Comparison of ENCODE assay signal across 8 cellular contexts in genomic region chr10:89392974-89393373, GRCh38. TPM values are rescaled to one million over a fixed set of nuclear protein-coding genes. Genes with fewer than 3 reads are reported as not detected.
DNase-seq lines count a peak whose midpoint lies in the region; ATAC-seq and TF ChIP-seq lines count a peak whose summit lies in the region.

No MANE protein-coding gene starts in this region.

- peak overlapping the region; percentile 90 for H3K4me2 ChIP-seq in mammary epithelial cell (ENCODE audit: insufficient read depth, low read depth, low read length)

- peak; percentile 83 for ATAC-seq in left lung

- no peaks in the 10 kb centered on the region for H3K9me3 Mint-ChIP-seq in activated naive CD4-positive, alpha-beta T cell treated with anti-CD3 and anti-CD28 coated beads, Interleukin-2, amount 50 U/mL, for 24 hours

- in situ Hi-C loops in mammary epithelial cell (cut with MboI; ENCODE audit: low sequenced_read_pairs in 2 of 2), result loop anchor here in 1 of 2 donors (10.0 kb wide), 1 partner anchor 138 kb away; the partner anchor contains the start of gene LIPA

- intact Hi-C loops in mammary epithelial cell (cut with micrococcal nuclease), result no loop called here
- intact Hi-C loops in left lung (cut with DNase I), result no loop called here
- intact Hi-C loops in testis (cut with DNase I; ENCODE audit: low total_unique reads), result no loop called here

- H3K4me3 ChIP-seq in mammary epithelial cell (replicated peaks in 1 of 3; ENCODE audit: insufficient read depth in 1 of 3, low read depth in 2 of 3, low read length in 3 of 3) (peak overlapping the region; percentile 57 to 97 (median 89)), left lung (peak overlapping the region; percentile 33 to 61), testis (peak overlapping the region; percentile 42 to 60)

- TF ChIP-seq POLR2A in testis (IDR thresholded peaks at IDR 0.05), result no peak

- H3K27ac Mint-ChIP-seq in activated naive CD4-positive, alpha-beta T cell treated with anti-CD3 and anti-CD28 coated beads, Interleukin-2, amount 50 U/mL, for 24 hours, result no peak overlapping the region

- 72% methylated on average over 2 of the region's 2 CpGs for WGBS in mammary epithelial cell (ENCODE audit: low coverage, missing lambda C conversion rate)
- WGBS in testis, 2 donors, result 14 to 32% methylated on average over 2 of the region's 2 CpGs

- no peaks in the 10 kb centered on the region for H3K36me3 ChIP-seq in mammary epithelial cell (ENCODE audit: insufficient read depth, low read length)
- no peaks in the 10 kb centered on the region for H3K36me3 ChIP-seq in left lung
- no peaks in the 10 kb centered on the region for H3K36me3 ChIP-seq in testis (ENCODE audit: low read depth, missing control alignments)

- peak overlapping the region; percentile 97 for H2AFZ ChIP-seq in mammary epithelial cell (ENCODE audit: low read depth, low read length)

- peak overlapping the region; percentile 88 for H3K4me3 Mint-ChIP-seq in activated naive CD4-positive, alpha-beta T cell treated with anti-CD3 and anti-CD28 coated beads, Interleukin-2, amount 50 U/mL, for 24 hours

- no peak for DNase-seq in activated naive CD4-positive, alpha-beta T cell treated with anti-CD3 and anti-CD28 coated beads, Interleukin-2, amount 50 U/mL, for 16 hours
- peak; percentile 62 for DNase-seq in M059J (ENCODE audit: low read depth)
- DNase-seq in mammary epithelial cell, result peak; percentile 9
- DNase-seq in left lung, result no peak
- DNase-seq in testis, result no peak
- no peak for DNase-seq in NCI-H2227 treated with DMSO at 0.1 percent for 48 hours (lab: John Stamatoyannopoulos, UW)
- no peak for DNase-seq in activated CD4-positive, alpha-beta T cell treated with anti-CD3 and anti-CD28 coated beads, Interleukin-2, amount 50 U/mL, for 1 hour

- dilution Hi-C loops in mammary epithelial cell (cut with HindIII; ENCODE audit: low sequenced_read_pairs), result no loop called here

- no peaks in the 10 kb centered on the region for H3K79me2 ChIP-seq in mammary epithelial cell (ENCODE audit: insufficient read depth, low read length)

- H3K27ac ChIP-seq in mammary epithelial cell (ENCODE audit: insufficient read depth, low read depth, low read length), result no peak overlapping the region
- peak overlapping the region; percentile 87 to 90 for H3K27ac ChIP-seq in left lung
- H3K27ac ChIP-seq in testis, result peak overlapping the region; percentile 75 to 85

- no peaks in the 10 kb centered on the region for H4K20me1 ChIP-seq in mammary epithelial cell (ENCODE audit: insufficient read depth, low read length)

- no peaks in the 10 kb centered on the region for H3K27me3 Mint-ChIP-seq in activated naive CD4-positive, alpha-beta T cell treated with anti-CD3 and anti-CD28 coated beads, Interleukin-2, amount 50 U/mL, for 24 hours

- peak overlapping the region; percentile 69 for H3K9ac ChIP-seq in mammary epithelial cell (ENCODE audit: insufficient read depth, low read length)

- TF ChIP-seq CTCF in mammary epithelial cell (conservative IDR thresholded peaks at IDR 0.05 in 1 of 2, IDR thresholded peaks at IDR 0.05 in 1 of 2; ENCODE audit: extremely low read depth in 1 of 2, insufficient read depth in 1 of 2, low read depth in 1 of 2, low read length in 2 of 2) (no peak), left lung (IDR thresholded peaks at IDR 0.05) (no peak), testis (IDR thresholded peaks at IDR 0.05) (no peak)

- H3K9me3 ChIP-seq in mammary epithelial cell (replicated peaks; ENCODE audit: insufficient read depth, low read length) (no peaks in the 10 kb centered on the region), left lung (no peaks in the 10 kb centered on the region), testis (no peaks in the 10 kb centered on the region)

- H3K27me3 ChIP-seq in mammary epithelial cell (ENCODE audit: insufficient read depth, low read length) (no peaks in the 10 kb centered on the region), left lung (no peaks in the 10 kb centered on the region), testis (no peaks in the 10 kb centered on the region)

- H3K36me3 Mint-ChIP-seq in activated naive CD4-positive, alpha-beta T cell treated with anti-CD3 and anti-CD28 coated beads, Interleukin-2, amount 50 U/mL, for 24 hours, result peaks cover 12% of the 10 kb centered on the region

- CTCF ChIA-PET in mammary epithelial cell (lab: Charles Lee; ENCODE audit: low non-redundant PET), result no interaction called here

- H3K4me1 ChIP-seq in mammary epithelial cell (ENCODE audit: insufficient read depth, low read length) (peaks cover 14% of the 10 kb centered on the region), left lung (peaks cover 12 to 39% of the 10 kb centered on the region in 2 donors), testis (peaks cover 26% of the 10 kb centered on the region)

- peaks cover 52% of the 10 kb centered on the region for H3K4me1 Mint-ChIP-seq in activated naive CD4-positive, alpha-beta T cell treated with anti-CD3 and anti-CD28 coated beads, Interleukin-2, amount 50 U/mL, for 24 hours

- no TSS peak for BruUV-seq in mammary epithelial cell (replicated peaks; lab: Mats Ljungman, UMichigan)

RNA-seq across cellular contexts. Expression of gene IFIT1, which starts 0.6 kb away (rescaled TPM):
- total RNA-seq in M059J (2014; rRNA removed; shearing (Covaris generic)), result 733 and 788 TPM in 2 replicates
- total RNA-seq in mammary epithelial cell (1 to 10 TPM in 1 of 2 donors, under 1 TPM in 1; 0.50 to 1.2 TPM), left lung (10 to 100 TPM; 30.7 to 34.8 TPM), testis (10 to 100 TPM; 13.1 to 15.3 TPM)
- polyA plus RNA-seq in mammary epithelial cell (0.37 TPM), testis (ENCODE audit: insufficient read depth, low read depth, low replicate concordance) (14.8 TPM)
- 3.5 TPM for polyA minus RNA-seq in mammary epithelial cell

RNA-seq across cellular contexts. Expression of gene IFIT1B, which starts 15.1 kb away (rescaled TPM):
- total RNA-seq in M059J (2014; rRNA removed; shearing (Covaris generic)), result 0.37 and 0.76 TPM in 2 replicates
- not detected for total RNA-seq in mammary epithelial cell
- not detected for polyA plus RNA-seq in mammary epithelial cell
- not detected for polyA minus RNA-seq in mammary epithelial cell
- total RNA-seq in left lung, result not detected
- not detected for total RNA-seq in testis
- not detected for polyA plus RNA-seq in testis (ENCODE audit: insufficient read depth, low read depth, low replicate concordance)

RNA-seq across cellular contexts. Expression of gene IFIT5, which starts 21.4 kb away (rescaled TPM):
- total RNA-seq in M059J (2014; rRNA removed; shearing (Covaris generic)), result 57.4 and 77.5 TPM in 2 replicates
- 10 to 100 TPM in 1 of 2 donors, 1 to 10 TPM in 1; 7.6 to 11.2 TPM for total RNA-seq in mammary epithelial cell
- 4.2 TPM for polyA plus RNA-seq in mammary epithelial cell
- polyA minus RNA-seq in mammary epithelial cell, result 2.5 TPM
- total RNA-seq in left lung, result 10 to 100 TPM; 21.4 to 26.3 TPM
- total RNA-seq in testis, result 1 to 10 TPM; 8.2 to 9.2 TPM
- 6.9 TPM for polyA plus RNA-seq in testis (ENCODE audit: insufficient read depth, low read depth, low replicate concordance)

Comparison
In these comparisons a context has a peak if more than half of its experiments do, and no peak if none do; other contexts are left out.
1. DNase-seq: peak in M059J (single experiment) and mammary epithelial cell (single experiment); none in activated naive CD4-positive, alpha-beta T cell treated with anti-CD3 and anti-CD28 coated beads, Interleukin-2, amount 50 U/mL, for 16 hours (single experiment), left lung (0 of 2), testis (single experiment), NCI-H2227 treated with DMSO at 0.1 percent for 48 hours (single experiment) and activated CD4-positive, alpha-beta T cell treated with anti-CD3 and anti-CD28 coated beads, Interleukin-2, amount 50 U/mL, for 1 hour (single experiment).
2. RNA of gene IFIT1, which starts 0.6 kb away (total RNA-seq): 733 to 788 TPM in M059J; 30.7 to 34.8 TPM in left lung, 13.1 to 15.3 TPM in testis and 0.50 to 1.2 TPM in mammary epithelial cell; every median in the first group is over 10 times any median in the second.
3. Peak in every context shown above with its lines, with median percentiles within 50 percentile points of each other: H3K4me3 ChIP-seq.